Comparison of ENCODE assay signal across 22 cellular contexts in the genomic region with DNA sequence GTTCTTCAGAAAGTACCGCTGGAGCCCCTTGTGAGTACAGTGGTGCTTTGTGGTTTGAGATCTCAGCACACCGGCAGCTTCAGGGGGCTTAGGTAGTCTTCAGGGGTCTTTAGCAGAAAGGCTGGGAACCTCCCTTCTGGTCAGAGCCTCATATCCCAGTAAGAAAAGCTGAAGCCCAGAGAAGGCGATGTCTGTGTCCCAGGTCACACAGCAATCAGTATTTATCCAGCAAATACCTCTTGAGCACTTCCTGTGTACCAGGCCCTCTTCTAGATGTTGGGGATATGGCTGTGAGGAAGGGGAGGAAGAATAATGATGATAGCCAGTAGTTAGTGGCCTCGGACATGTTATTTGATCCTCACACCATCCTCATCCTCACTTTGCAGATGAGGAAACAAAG. TPM values are rescaled to one million over a fixed set of nuclear protein-coding genes. Genes with fewer than 3 reads are reported as not detected.
DNase-seq lines count a peak whose midpoint lies in the region; ATAC-seq, FAIRE-seq and TF ChIP-seq lines count a peak whose summit lies in the region.
"Had no signal": no experiment of that assay in that cellular context is flagged by ENCODE, and none has a peak within 500 bp of the region (broad histone marks: within the 10 kb centered on the region; RNA-seq: fewer than 3 reads in every experiment).

No MANE protein-coding gene starts in this region.

- in situ Hi-C loops in HepG2 (cut with HindIII; ENCODE audit: extremely low pct_ligation_motif_present, low pct_unique_long_range_greater_than_20kb): loop anchor here (5.0 to 10.0 kb wide), 2 partner anchors 35 to 243 kb away; no protein-coding TSS in a partner anchor

- H3K27ac ChIP-seq in HepG2 (ENCODE audit: extremely low read length, insufficient read depth, low read length) (no peak overlapping the region), right lobe of liver (no peak overlapping the region), RWPE2 (ENCODE audit: poor library complexity, severe bottlenecking) (peak overlapping the region; percentile 96), epithelial cell of prostate (peak overlapping the region; percentile 99)
- H3K27ac ChIP-seq in CD4-positive, alpha-beta memory T cell (ENCODE audit: low read depth, low read length): no peak overlapping the region

- H3K27ac Mint-ChIP-seq in CD4-positive, alpha-beta memory T cell: no peak overlapping the region
- H3K27ac Mint-ChIP-seq: CD8-positive, alpha-beta T cell; IgD-negative memory B cell had no signal

- H3K36me3 ChIP-seq in HepG2 (replicated peaks in 1 of 2; ENCODE audit: control insufficient read depth in 1 of 2, insufficient read depth in 2 of 2, low read length in 2 of 2) (peaks cover 6 to 21% of the 10 kb centered on the region in 2 experiments; a peak in 4 of 5 replicates), right lobe of liver (peaks cover 0 to 3% (median 0%) of the 10 kb centered on the region in 4 donors), RWPE2 (ENCODE audit: low read depth) (peaks cover 90% of the 10 kb centered on the region)
- no peaks in the 10 kb centered on the region for H3K36me3 ChIP-seq in CD4-positive, alpha-beta memory T cell (ENCODE audit: insufficient read depth, low read length)
- H3K36me3 ChIP-seq: BLaER1 had no signal

- no peak for TF ChIP-seq POLR2A in HepG2 (IDR thresholded peaks at IDR 0.05; ENCODE audit: insufficient read depth in 1 of 2, low read depth in 2 of 2, low read length in 2 of 2)
- TF ChIP-seq POLR2A in right lobe of liver (IDR thresholded peaks at IDR 0.05): no peak

- peaks cover 9 to 20% of the 10 kb centered on the region in 2 donors for H3K27me3 Mint-ChIP-seq in CD4-positive, alpha-beta memory T cell
- peaks cover 24% of the 10 kb centered on the region for H3K27me3 Mint-ChIP-seq in activated T-cell treated with anti-CD3 and anti-CD28 coated beads, Interleukin-2, amount 50 U/mL, for 4 hours (ENCODE audit: low read depth)

- no peak overlapping the region for H2AFZ ChIP-seq in HepG2 (ENCODE audit: low read length)

- no peaks in the 10 kb centered on the region for H3K9me3 Mint-ChIP-seq in CD4-positive, alpha-beta memory T cell
- H3K9me3 Mint-ChIP-seq in activated T-cell treated with anti-CD3 and anti-CD28 coated beads, Interleukin-2, amount 50 U/mL, for 4 hours: no peaks in the 10 kb centered on the region
- H3K9me3 Mint-ChIP-seq: CD14-positive monocyte; CD8-positive, alpha-beta T cell; IgD-negative memory B cell had no signal

- POLR2A ChIA-PET in HepG2 (lab: Yijun Ruan, JAX): interaction anchor here (1.5 kb wide), 1 partner anchor 9 kb away, joined by 3 read pairs; no protein-coding TSS in a partner anchor
- POLR2A ChIA-PET in CD4-positive, alpha-beta memory T cell (lab: Charles Lee; ENCODE audit: partially characterized antibody): no interaction called here

- H3K4me3 Mint-ChIP-seq in CD4-positive, alpha-beta memory T cell: no peak overlapping the region
- no peak overlapping the region for H3K4me3 Mint-ChIP-seq in activated T-cell treated with anti-CD3 and anti-CD28 coated beads, Interleukin-2, amount 50 U/mL, for 4 hours
- H3K4me3 Mint-ChIP-seq: CD14-positive monocyte; CD8-positive, alpha-beta T cell; IgD-negative memory B cell had no signal

- H3K4me1 Mint-ChIP-seq in CD4-positive, alpha-beta memory T cell: peaks cover 0 to 7% (median 2%) of the 10 kb centered on the region in 4 donors
- peaks cover 7% of the 10 kb centered on the region for H3K4me1 Mint-ChIP-seq in activated T-cell treated with anti-CD3 and anti-CD28 coated beads, Interleukin-2, amount 50 U/mL, for 4 hours (ENCODE audit: low read depth)

- 95% methylated on average over 4 of the region's 4 CpGs for WGBS in HepG2 (ENCODE audit: low lambda C conversion rate)
- WGBS in right lobe of liver (ENCODE audit: insufficient coverage, low coverage, low lambda C conversion rate, missing lambda C conversion rate): 53% methylated on average over 2 of the region's 4 CpGs

- no peak overlapping the region for H3K9ac ChIP-seq in HepG2 (ENCODE audit: insufficient read depth, low read depth, low read length)
- H3K9ac ChIP-seq: BLaER1 had no signal

- no peak overlapping the region for H3K4me3 ChIP-seq in HepG2 (replicated peaks in 1 of 3; ENCODE audit: insufficient read depth in 1 of 3, low read depth in 2 of 3, low read length in 3 of 3)
- no peak overlapping the region for H3K4me3 ChIP-seq in right lobe of liver
- no peak overlapping the region for H3K4me3 ChIP-seq in RWPE2 (ENCODE audit: severe bottlenecking)
- H3K4me3 ChIP-seq in CD4-positive, alpha-beta memory T cell (ENCODE audit: low read length in 2 of 2): no peak overlapping the region
- H3K4me3 ChIP-seq: BLaER1 had no signal

- no peak for ATAC-seq in HepG2
- ATAC-seq in right lobe of liver: no peak
- ATAC-seq in RWPE2 (ENCODE audit: low read depth): no peak
- no peak for ATAC-seq in Right ventricle myocardium superior (ENCODE audit: poor library complexity)
- no peak for ATAC-seq in activated T-cell treated with anti-CD3 and anti-CD28 coated beads, Interleukin-2, amount 50 U/mL, for 4 hours
- ATAC-seq: CD8-positive, alpha-beta T cell; HCT116 had no signal

- H4K20me1 ChIP-seq in HepG2 (ENCODE audit: insufficient read depth, low read length): no peaks in the 10 kb centered on the region
- H4K20me1 ChIP-seq: BLaER1 had no signal

- no peaks in the 10 kb centered on the region for H3K27me3 ChIP-seq in HepG2 (ENCODE audit: control insufficient read depth in 1 of 2, insufficient read depth in 2 of 2, low read length in 2 of 2)
- no peaks in the 10 kb centered on the region for H3K27me3 ChIP-seq in right lobe of liver
- no peaks in the 10 kb centered on the region for H3K27me3 ChIP-seq in RWPE2 (ENCODE audit: insufficient read depth, poor library complexity, severe bottlenecking)
- no peaks in the 10 kb centered on the region for H3K27me3 ChIP-seq in CD4-positive, alpha-beta memory T cell (ENCODE audit: insufficient read depth, low read length)
- H3K27me3 ChIP-seq: BLaER1 had no signal

- intact Hi-C loops in HepG2 (cut with micrococcal nuclease; ENCODE audit: unreplicated experiment): no loop called here
- intact Hi-C loops in right lobe of liver (cut with DNase I): loop anchor here (5.0 to 10.0 kb wide), 2 partner anchors 35 to 117 kb away; no protein-coding TSS in a partner anchor
- intact Hi-C loops in CD4-positive, alpha-beta memory T cell (cut with micrococcal nuclease): no loop called here
- intact Hi-C loops in Right ventricle myocardium superior (cut with DNase I): no loop called here

- no peaks in the 10 kb centered on the region for H3K36me3 Mint-ChIP-seq in CD4-positive, alpha-beta memory T cell
- no peaks in the 10 kb centered on the region for H3K36me3 Mint-ChIP-seq in activated T-cell treated with anti-CD3 and anti-CD28 coated beads, Interleukin-2, amount 50 U/mL, for 4 hours (ENCODE audit: insufficient read depth)
- H3K36me3 Mint-ChIP-seq: CD8-positive, alpha-beta T cell; IgD-negative memory B cell had no signal

- H3K4me1 ChIP-seq in HepG2 (ENCODE audit: insufficient read depth, low read length) (peaks cover 64% of the 10 kb centered on the region), right lobe of liver (peaks cover 0 to 9% (median 1%) of the 10 kb centered on the region in 4 donors), RWPE2 (ENCODE audit: insufficient read depth, poor library complexity, severe bottlenecking) (peaks cover 38% of the 10 kb centered on the region)
- H3K4me1 ChIP-seq in CD4-positive, alpha-beta memory T cell (ENCODE audit: insufficient read depth, low read length): peaks cover 3% of the 10 kb centered on the region

- peaks cover 6% of the 10 kb centered on the region for H3K79me2 ChIP-seq in HepG2 (ENCODE audit: insufficient read depth, low read length)

- TF ChIP-seq CTCF in HepG2 (CRISPR knock-in tag; IDR thresholded peaks at IDR 0.05): no peak
- TF ChIP-seq CTCF in right lobe of liver (IDR thresholded peaks at IDR 0.05): no peak
- no peak for TF ChIP-seq CTCF in RWPE2 (IDR thresholded peaks at IDR 0.05; ENCODE audit: poor library complexity, severe bottlenecking)

- TF ChIP-seq EP300 in HepG2 (IDR thresholded peaks at IDR 0.05; ENCODE audit: low read depth in 2 of 2, low read length in 2 of 2) (no peak), HepG2 (CRISPR knock-in tag; IDR thresholded peaks at IDR 0.05; ENCODE audit: borderline replicate concordance) (no peak)

- TF ChIP-seq RAD21 in HepG2 (CRISPR knock-in tag; IDR thresholded peaks at IDR 0.05): no peak

- H3K4me2 ChIP-seq in HepG2 (ENCODE audit: low read depth, low read length): no peak overlapping the region

- DNase-seq in HepG2 (ENCODE audit: low spot score) (no peak), right lobe of liver (no peak), RWPE2 (ENCODE audit: low spot score) (no peak), epithelial cell of prostate (ENCODE audit: low read depth, low spot score) (no peak), Right ventricle myocardium superior (no peak)
- no peak for DNase-seq in CD4-positive, alpha-beta memory T cell
- no peak for DNase-seq in activated T-cell treated with anti-CD3 and anti-CD28 coated beads, Interleukin-2, amount 50 U/mL, for 4 hours
- DNase-seq: 8988T; Calu3; CD8-positive, alpha-beta T cell; DMS 273 treated with DMSO at 0.1 percent for 48 hours; DMS53; GDM1; GOT3; H7 had no signal

- CTCF ChIA-PET in HepG2 (lab: Yijun Ruan, JAX; ENCODE audit: low intra/inter-chr PET ratio, low total read pairs): no interaction called here
- CTCF ChIA-PET in CD4-positive, alpha-beta memory T cell (lab: Charles Lee; ENCODE audit: partially characterized antibody): interaction anchor here (0.7 kb wide), 1 partner anchor 37 kb away, joined by 3 read pairs; no protein-coding TSS in a partner anchor

- FAIRE-seq in HepG2 (lab: Jason Lieb, UNC): no peak
- FAIRE-seq: HTR-8/SVneo had no signal

- no peaks in the 10 kb centered on the region for H3K9me3 ChIP-seq in HepG2 (ENCODE audit: low read length)
- H3K9me3 ChIP-seq in right lobe of liver: no peaks in the 10 kb centered on the region
- H3K9me3 ChIP-seq in RWPE2 (ENCODE audit: severe bottlenecking): no peaks in the 10 kb centered on the region
- no peaks in the 10 kb centered on the region for H3K9me3 ChIP-seq in CD4-positive, alpha-beta memory T cell (ENCODE audit: control insufficient read depth in 1 of 2, low read length in 2 of 2)
- H3K9me3 ChIP-seq: BLaER1 had no signal

- no TSS peak for BruUV-seq in HepG2 (replicated peaks; lab: Mats Ljungman, UMichigan)

RNA-seq across cellular contexts. Expression of a gene that starts 14.3 kb away (rescaled TPM):
- total RNA-seq in HepG2 (2016; rRNA removed; fragmentation: Illumina TruSeq; extraction: Trizol): 3.0 and 4.8 TPM in 2 replicates
- 9.1 and 12.6 TPM in 2 replicates for total RNA-seq in HepG2 (2016; cell fraction: cytosol; rRNA removed; fragmentation: Illumina TruSeq; extraction: Trizol; ENCODE audit: low read depth)
- total RNA-seq in HepG2 (2016; cell fraction: insoluble cytoplasmic fraction; rRNA removed; fragmentation: Illumina TruSeq; extraction: Trizol): 2.2 and 4.5 TPM in 2 replicates
- 12.8 and 17.7 TPM in 2 replicates for total RNA-seq in HepG2 (2016; cell fraction: membrane; rRNA removed; fragmentation: Illumina TruSeq; extraction: Trizol)
- 4.1 and 4.4 TPM in 2 replicates for total RNA-seq in HepG2 (2016; cell fraction: nucleus; rRNA removed; fragmentation: Illumina TruSeq; extraction: Trizol)
- polyA plus RNA-seq in HepG2 (2011; rRNA removed): 126 and 165 TPM in 2 replicates
- 143 and 167 TPM in 2 replicates for polyA plus RNA-seq in HepG2 (2011; cell fraction: cytosol; rRNA removed)
- polyA plus RNA-seq in HepG2 (2011; cell fraction: nucleus; rRNA removed): 209 and 229 TPM in 2 replicates
- polyA plus RNA-seq in HepG2 (2012): 90.5 and 102 TPM in 2 replicates
- 28.9 and 29.6 TPM in 2 replicates for polyA plus RNA-seq in HepG2 (2016; cell fraction: cytosol; fragmentation: Illumina TruSeq; extraction: Trizol; ENCODE audit: low read depth)
- 6.0 and 7.0 TPM in 2 replicates for polyA plus RNA-seq in HepG2 (2016; cell fraction: insoluble cytoplasmic fraction; fragmentation: Illumina TruSeq; extraction: Trizol; ENCODE audit: low read depth)
- 31.1 and 34.7 TPM in 2 replicates for polyA plus RNA-seq in HepG2 (2016; cell fraction: membrane; fragmentation: Illumina TruSeq; extraction: Trizol; ENCODE audit: low read depth)
- polyA plus RNA-seq in HepG2 (2016; cell fraction: nucleus; fragmentation: Illumina TruSeq; extraction: Trizol; ENCODE audit: insufficient read depth, low read depth): 13.8 and 14.5 TPM in 2 replicates
- 18.6 and 182 TPM in 2 replicates for polyA minus RNA-seq in HepG2 (2011; rRNA and poly(A)+ RNA removed; ENCODE audit: low replicate concordance)
- 50.9 and 52.1 TPM in 2 replicates for polyA minus RNA-seq in HepG2 (2011; cell fraction: cytosol; rRNA and poly(A)+ RNA removed)
- polyA minus RNA-seq in HepG2 (2011; cell fraction: nucleus; rRNA and poly(A)+ RNA removed): 32.4 and 36.7 TPM in 2 replicates
- 100 to 1,000 TPM in 3 of 6 experiments, 10 to 100 TPM in 3; 59.7 to 117 (median 86.9) TPM for total RNA-seq in right lobe of liver
- under 1 TPM; 0.11 to 0.15 TPM for total RNA-seq in CD4-positive, alpha-beta memory T cell
- under 1 TPM in 1 of 2 donors, not detected in 1; 0.18 TPM for polyA plus RNA-seq in CD4-positive, alpha-beta memory T cell
- total RNA-seq in Right ventricle myocardium superior: 1.5 TPM
- total RNA-seq in activated T-cell treated with anti-CD3 and anti-CD28 coated beads, Interleukin-2, amount 50 U/mL, for 4 hours: under 1 TPM; 0.13 to 0.35 (median 0.18) TPM
- total RNA-seq: CD8-positive, alpha-beta T cell had no signal
- polyA plus RNA-seq: IgD-negative memory B cell had no signal

RNA-seq across cellular contexts. Expression of a gene that starts 54.4 kb away (rescaled TPM):
- total RNA-seq in HepG2 (2016; rRNA removed; fragmentation: Illumina TruSeq; extraction: Trizol) (0.24 and 0.46 TPM in 2 replicates), right lobe of liver (1 to 10 TPM; 1.3 to 8.3 (median 4.6) TPM), Right ventricle myocardium superior (4,881 TPM)
- not detected in 2 replicates for total RNA-seq in HepG2 (2016; cell fraction: cytosol; rRNA removed; fragmentation: Illumina TruSeq; extraction: Trizol; ENCODE audit: low read depth)
- total RNA-seq in HepG2 (2016; cell fraction: insoluble cytoplasmic fraction; rRNA removed; fragmentation: Illumina TruSeq; extraction: Trizol): 0.17 TPM in 1 of 2 replicates, not detected in the other
- 0.40 TPM in 1 of 2 replicates, not detected in the other for total RNA-seq in HepG2 (2016; cell fraction: membrane; rRNA removed; fragmentation: Illumina TruSeq; extraction: Trizol)
- not detected in 2 replicates for total RNA-seq in HepG2 (2016; cell fraction: nucleus; rRNA removed; fragmentation: Illumina TruSeq; extraction: Trizol)
- 0.21 and 0.37 TPM in 2 replicates for polyA plus RNA-seq in HepG2 (2011; rRNA removed)
- 0.28 and 0.64 TPM in 2 replicates for polyA plus RNA-seq in HepG2 (2011; cell fraction: cytosol; rRNA removed)
- 0.38 TPM in 1 of 2 replicates, not detected in the other for polyA plus RNA-seq in HepG2 (2011; cell fraction: nucleus; rRNA removed)
- 0.45 TPM in 1 of 2 replicates, not detected in the other for polyA plus RNA-seq in HepG2 (2012)
- not detected in 2 replicates for polyA plus RNA-seq in HepG2 (2016; cell fraction: cytosol; fragmentation: Illumina TruSeq; extraction: Trizol; ENCODE audit: low read depth)
- not detected in 2 replicates for polyA plus RNA-seq in HepG2 (2016; cell fraction: insoluble cytoplasmic fraction; fragmentation: Illumina TruSeq; extraction: Trizol; ENCODE audit: low read depth)
- polyA plus RNA-seq in HepG2 (2016; cell fraction: membrane; fragmentation: Illumina TruSeq; extraction: Trizol; ENCODE audit: low read depth): 0.43 TPM in 1 of 2 replicates, not detected in the other
- polyA plus RNA-seq in HepG2 (2016; cell fraction: nucleus; fragmentation: Illumina TruSeq; extraction: Trizol; ENCODE audit: insufficient read depth, low read depth): not detected in 2 replicates
- 0.82 and 10.2 TPM in 2 replicates for polyA minus RNA-seq in HepG2 (2011; rRNA and poly(A)+ RNA removed; ENCODE audit: low replicate concordance)
- not detected in 2 replicates for polyA minus RNA-seq in HepG2 (2011; cell fraction: cytosol; rRNA and poly(A)+ RNA removed)
- not detected in 2 replicates for polyA minus RNA-seq in HepG2 (2011; cell fraction: nucleus; rRNA and poly(A)+ RNA removed)
- 1 to 10 TPM in 1 of 2 experiments, not detected in 1; 1.2 TPM for total RNA-seq in CD4-positive, alpha-beta memory T cell
- polyA plus RNA-seq in CD4-positive, alpha-beta memory T cell: not detected
- not detected for total RNA-seq in activated T-cell treated with anti-CD3 and anti-CD28 coated beads, Interleukin-2, amount 50 U/mL, for 4 hours
- total RNA-seq: A673; Calu3; CD8-positive, alpha-beta T cell; Daoy had no signal
- polyA plus RNA-seq: CD14-positive monocyte, IgD-negative memory B cell had no signal

Comparison
In these comparisons a context has a peak if more than half of its experiments do, and no peak if none do; other contexts are left out.
1. intact Hi-C loops: an anchor here in right lobe of liver (5.0 to 10.0 kb wide); none called in HepG2, CD4-positive, alpha-beta memory T cell and Right ventricle myocardium superior.
2. H3K27ac ChIP-seq: peak in RWPE2 (single experiment) and epithelial cell of prostate (single experiment); none in HepG2 (single experiment), right lobe of liver (0 of 3) and CD4-positive, alpha-beta memory T cell (single experiment).
3. RNA of a gene that starts 54.4 kb away (total RNA-seq): 4,881 TPM in Right ventricle myocardium superior (single experiment); 1.3 to 8.3 TPM in right lobe of liver, 1.2 TPM in CD4-positive, alpha-beta memory T cell, 0.17 to 0.46 TPM in HepG2 and not detected in activated T-cell treated with anti-CD3 and anti-CD28 coated beads, Interleukin-2, amount 50 U/mL, for 4 hours; every median in the first group is over 100 times any median in the second.